Comparison of ENCODE assay signal across 15 cellular contexts in genomic region chr21:36166705-36167104, GRCh38. TPM values are rescaled to one million over a fixed set of nuclear protein-coding genes. Genes with fewer than 3 reads are reported as not detected.
DNase-seq lines count a peak whose midpoint lies in the region; ATAC-seq and TF ChIP-seq lines count a peak whose summit lies in the region.
"Had no signal": no experiment of that assay in that cellular context is flagged by ENCODE, and none has a peak within 500 bp of the region (broad histone marks: within the 10 kb centered on the region; RNA-seq: fewer than 3 reads in every experiment).

No MANE protein-coding gene starts in this region.

- H3K4me1 Mint-ChIP-seq in GM23338: peaks cover 3% of the 10 kb centered on the region; the same call in 1 of the 3 replicates
- peaks cover 17% of the 10 kb centered on the region for H3K4me1 Mint-ChIP-seq in glutamatergic neuron (ENCODE audit: low read depth, unreplicated experiment)
- peaks cover 6 to 29% (median 18%) of the 10 kb centered on the region in 7 donors for H3K4me1 Mint-ChIP-seq in naive thymus-derived CD4-positive, alpha-beta T cell

- no peaks in the 10 kb centered on the region; the same call in 1 of the 2 replicates for H3F3A ChIP-seq in GM23338 (replicated peaks; ENCODE audit: low read depth)

- H3K4me1 ChIP-seq in GM23338 (ENCODE audit: insufficient read depth) (no peaks in the 10 kb centered on the region), Panc1 (ENCODE audit: control insufficient read depth, insufficient read depth, low read length) (peaks cover 4% of the 10 kb centered on the region; the same call in 1 of the 2 replicates), prostate gland (replicated peaks) (peaks cover 17% of the 10 kb centered on the region)
- H3K4me1 ChIP-seq in naive thymus-derived CD4-positive, alpha-beta T cell (ENCODE audit: control insufficient read depth in 2 of 2, insufficient read depth in 2 of 2, low read length in 2 of 2): no peaks in the 10 kb centered on the region

- WGBS in prostate gland: 40% methylated on average over 7 of the region's 7 CpGs

- ATAC-seq in GM23338: no peak
- ATAC-seq in Panc1: 0 out of 2 replicates have a peak, but pooled peaks have one; percentile 30
- no peak for ATAC-seq in naive thymus-derived CD4-positive, alpha-beta T cell
- ATAC-seq: stimulated activated effector memory CD8-positive, alpha-beta T cell treated with anti-CD3 and anti-CD28 coated beads, Interleukin-12 subunit alpha, Interleukin-12 subunit beta, amount 100 ng/mL, for 72 hours had no signal

- H3K4me3 Mint-ChIP-seq in GM23338 (no peak overlapping the region), glutamatergic neuron (ENCODE audit: unreplicated experiment) (peak overlapping the region; percentile 35)
- no peak overlapping the region for H3K4me3 Mint-ChIP-seq in naive thymus-derived CD4-positive, alpha-beta T cell
- H3K4me3 Mint-ChIP-seq: activated CD4-positive, alpha-beta T cell treated with anti-CD3 and anti-CD28 coated beads, Interleukin-2, amount 10 ng/mL, durations not matched to agents 24 days and 14 days; stimulated activated effector memory CD8-positive, alpha-beta T cell treated with anti-CD3 and anti-CD28 coated beads, Interleukin-12 subunit alpha, Interleukin-12 subunit beta, amount 100 ng/mL, for 72 hours had no signal

- no TSS peak for BruUV-seq in Panc1 (replicated peaks; lab: Mats Ljungman, UMichigan)

- H3K27me3 ChIP-seq in GM23338 (ENCODE audit: insufficient read depth) (no peaks in the 10 kb centered on the region), Panc1 (ENCODE audit: control insufficient read depth, insufficient read depth, low read length) (no peaks in the 10 kb centered on the region), prostate gland (replicated peaks; ENCODE audit: insufficient read depth) (no peaks in the 10 kb centered on the region)
- no peaks in the 10 kb centered on the region for H3K27me3 ChIP-seq in naive thymus-derived CD4-positive, alpha-beta T cell (ENCODE audit: control insufficient read depth in 2 of 2, insufficient read depth in 2 of 2, low read length in 2 of 2)
- H3K27me3 ChIP-seq: adrenal gland, esophagus muscularis mucosa, right lobe of liver had no signal

- DNase-seq in GM23338 (ENCODE audit: low spot score): no peak
- no peak for DNase-seq in Panc1 (ENCODE audit: low read depth, low spot score)
- DNase-seq in glutamatergic neuron: peak; percentile 54
- DNase-seq in prostate gland (ENCODE audit: low spot score): peak; percentile 59
- no peak for DNase-seq in naive thymus-derived CD4-positive, alpha-beta T cell
- DNase-seq in SHP77 (lab: John Stamatoyannopoulos, UW): no peak
- DNase-seq in foreskin melanocyte: no peak
- DNase-seq: activated CD4-positive, alpha-beta T cell treated with anti-CD3 and anti-CD28 coated beads, Interleukin-2, amount 10 ng/mL, durations not matched to agents 24 days and 14 days; adrenal gland; HCEC 1CT; left ventricle myocardium inferior; right lobe of liver had no signal

- H3K9me2 ChIP-seq in GM23338 (ENCODE audit: insufficient read depth): no peaks in the 10 kb centered on the region

- TF ChIP-seq CTCF in GM23338 (conservative IDR thresholded peaks at IDR 0.05; ENCODE audit: low read depth in 2 of 2) (no peak), Panc1 (IDR thresholded peaks at IDR 0.05) (no peak), glutamatergic neuron (IDR thresholded peaks at IDR 0.05; ENCODE audit: partially characterized antibody, unreplicated experiment) (no peak), prostate gland (IDR thresholded peaks at IDR 0.05) (no peak)

- peak overlapping the region; percentile 72; the same call in 1 of the 2 replicates for H3K27ac ChIP-seq in GM23338 (ENCODE audit: low read depth)
- H3K27ac ChIP-seq in Panc1 (ENCODE audit: low read length): no peak overlapping the region
- peak overlapping the region; percentile 60 to 88 for H3K27ac ChIP-seq in prostate gland
- H3K27ac ChIP-seq in naive thymus-derived CD4-positive, alpha-beta T cell (ENCODE audit: low read depth, low read length): no peak overlapping the region
- H3K27ac ChIP-seq: adrenal gland, esophagus muscularis mucosa, left ventricle myocardium inferior, right lobe of liver, thoracic aorta had no signal

- no peak overlapping the region for H2AFZ ChIP-seq in GM23338

- H3K27ac Mint-ChIP-seq in GM23338: no peak overlapping the region
- peak overlapping the region; percentile 56 for H3K27ac Mint-ChIP-seq in glutamatergic neuron (ENCODE audit: unreplicated experiment)
- H3K27ac Mint-ChIP-seq in naive thymus-derived CD4-positive, alpha-beta T cell: no peak overlapping the region
- H3K27ac Mint-ChIP-seq: activated CD4-positive, alpha-beta T cell treated with anti-CD3 and anti-CD28 coated beads, Interleukin-2, amount 10 ng/mL, durations not matched to agents 24 days and 14 days; stimulated activated effector memory CD8-positive, alpha-beta T cell treated with anti-CD3 and anti-CD28 coated beads, Interleukin-12 subunit alpha, Interleukin-12 subunit beta, amount 100 ng/mL, for 72 hours had no signal

- H3K36me3 Mint-ChIP-seq in GM23338 (ENCODE audit: low read depth) (peaks cover 7% of the 10 kb centered on the region; the same call in 2 of the 3 replicates), glutamatergic neuron (ENCODE audit: unreplicated experiment) (peaks cover 17% of the 10 kb centered on the region)
- H3K36me3 Mint-ChIP-seq in naive thymus-derived CD4-positive, alpha-beta T cell: peaks cover 10 to 40% (median 26%) of the 10 kb centered on the region in 5 donors

- no peak for TF ChIP-seq POLR2A in prostate gland (IDR thresholded peaks at IDR 0.05)

- POLR2A ChIA-PET in Panc1 (lab: Charles Lee): no interaction called here
- POLR2A ChIA-PET in naive thymus-derived CD4-positive, alpha-beta T cell (lab: Charles Lee): interaction anchor here (0.6 kb wide), 1 partner anchor 92 kb away, joined by 3 read pairs; no protein-coding TSS in a partner anchor

- intact Hi-C loops in Panc1 (cut with micrococcal nuclease; ENCODE audit: unreplicated experiment) (no loop called here), prostate gland (cut with DNase I) (no loop called here)
- intact Hi-C loops in naive thymus-derived CD4-positive, alpha-beta T cell (cut with micrococcal nuclease): no loop called here

- H4K20me1 ChIP-seq in GM23338 (replicated peaks; ENCODE audit: insufficient read depth): 0 out of 2 replicates have a peak, but pooled peaks cover 3% of the 10 kb centered on the region

- no peaks in the 10 kb centered on the region for H3K9me3 ChIP-seq in Panc1 (ENCODE audit: control insufficient read depth, insufficient read depth, low read depth, low read length)
- no peaks in the 10 kb centered on the region for H3K9me3 ChIP-seq in prostate gland
- H3K9me3 ChIP-seq in naive thymus-derived CD4-positive, alpha-beta T cell (ENCODE audit: control insufficient read depth in 2 of 3, low read length in 3 of 3): no peaks in the 10 kb centered on the region
- H3K9me3 ChIP-seq: adrenal gland, esophagus muscularis mucosa, left ventricle myocardium inferior, right lobe of liver, thoracic aorta had no signal

- H3K4me2 ChIP-seq in GM23338: no peak overlapping the region

- H3K4me3 ChIP-seq in GM23338: no peak overlapping the region
- H3K4me3 ChIP-seq in Panc1 (ENCODE audit: low read depth in 2 of 2, low read length in 2 of 2): no peak overlapping the region
- no peak overlapping the region for H3K4me3 ChIP-seq in prostate gland
- H3K4me3 ChIP-seq in naive thymus-derived CD4-positive, alpha-beta T cell (ENCODE audit: low read length): no peak overlapping the region
- H3K4me3 ChIP-seq: adrenal gland, esophagus muscularis mucosa, left ventricle myocardium inferior, right lobe of liver, thoracic aorta had no signal

- H3K36me3 ChIP-seq in GM23338 (ENCODE audit: insufficient read depth) (no peaks in the 10 kb centered on the region), Panc1 (ENCODE audit: control insufficient read depth, insufficient read depth, low read length) (no peaks in the 10 kb centered on the region), prostate gland (no peaks in the 10 kb centered on the region)
- H3K36me3 ChIP-seq in naive thymus-derived CD4-positive, alpha-beta T cell (ENCODE audit: control insufficient read depth in 2 of 3, insufficient read depth in 3 of 3, low read length in 3 of 3): peaks cover 0 to 33% (median 5%) of the 10 kb centered on the region in 3 experiments
- H3K36me3 ChIP-seq: adrenal gland had no signal

- in situ Hi-C loops in Panc1 (cut with HindIII; ENCODE audit: low pct_unique_long_range_greater_than_20kb, low sequenced_read_pairs): no loop called here

- H3K79me2 ChIP-seq in GM23338 (replicated peaks; ENCODE audit: insufficient read depth): no peaks in the 10 kb centered on the region

- H3K9me3 Mint-ChIP-seq in GM23338 (no peaks in the 10 kb centered on the region; the same call in 2 of the 3 replicates), glutamatergic neuron (ENCODE audit: unreplicated experiment) (peaks cover 8% of the 10 kb centered on the region)
- H3K9me3 Mint-ChIP-seq in naive thymus-derived CD4-positive, alpha-beta T cell: no peaks in the 10 kb centered on the region
- H3K9me3 Mint-ChIP-seq: activated CD4-positive, alpha-beta T cell treated with anti-CD3 and anti-CD28 coated beads, Interleukin-2, amount 10 ng/mL, durations not matched to agents 24 days and 14 days; stimulated activated effector memory CD8-positive, alpha-beta T cell treated with anti-CD3 and anti-CD28 coated beads, Interleukin-12 subunit alpha, Interleukin-12 subunit beta, amount 100 ng/mL, for 72 hours had no signal

- H3K27me3 Mint-ChIP-seq in GM23338 (ENCODE audit: insufficient read depth, low read depth, poor library complexity) (peaks cover 2% of the 10 kb centered on the region), glutamatergic neuron (ENCODE audit: unreplicated experiment) (peaks cover 4% of the 10 kb centered on the region)
- H3K27me3 Mint-ChIP-seq in naive thymus-derived CD4-positive, alpha-beta T cell: no peaks in the 10 kb centered on the region
- H3K27me3 Mint-ChIP-seq: activated CD4-positive, alpha-beta T cell treated with anti-CD3 and anti-CD28 coated beads, Interleukin-2, amount 10 ng/mL, durations not matched to agents 24 days and 14 days had no signal

- CTCF ChIA-PET in Panc1 (lab: Charles Lee): no interaction called here
- CTCF ChIA-PET in naive thymus-derived CD4-positive, alpha-beta T cell (lab: Charles Lee): no interaction called here

RNA-seq across cellular contexts. Expression of gene DOP1B, which starts 10.1 kb away (rescaled TPM):
- 9.9 and 18.0 TPM in 2 replicates for total RNA-seq in GM23338 (2014; rRNA removed; shearing (Covaris generic))
- polyA plus RNA-seq in GM23338 (2016; fragmentation: Nextera tagmentation; extraction: Ambion mirVana): 2.8 and 4.9 TPM in 2 replicates
- total RNA-seq in Panc1 (2021; ENCODE audit: unreplicated experiment): 31.0 TPM
- 23.5 TPM for polyA plus RNA-seq in Panc1 (2012; ENCODE audit: insufficient read length)
- 37.8 TPM for total RNA-seq in glutamatergic neuron (ENCODE audit: unreplicated experiment)
- total RNA-seq in prostate gland: 10 to 100 TPM; 28.4 to 93.3 TPM
- total RNA-seq in naive thymus-derived CD4-positive, alpha-beta T cell: 10 to 100 TPM; 12.3 to 34.0 (median 15.1) TPM
- 1 to 10 TPM; 3.8 to 6.8 TPM for polyA plus RNA-seq in naive thymus-derived CD4-positive, alpha-beta T cell

RNA-seq across cellular contexts. Expression of gene CBR3, which starts 31.8 kb away (rescaled TPM):
- total RNA-seq in GM23338 (2014; rRNA removed; shearing (Covaris generic)): 4.0 and 4.6 TPM in 2 replicates
- polyA plus RNA-seq in GM23338 (2016; fragmentation: Nextera tagmentation; extraction: Ambion mirVana): 8.2 and 8.7 TPM in 2 replicates
- total RNA-seq in Panc1 (2021; ENCODE audit: unreplicated experiment): 1.6 TPM
- polyA plus RNA-seq in Panc1 (2012; ENCODE audit: insufficient read length): 2.8 TPM
- not detected for total RNA-seq in glutamatergic neuron (ENCODE audit: unreplicated experiment)
- 10 to 100 TPM; 18.5 to 41.2 TPM for total RNA-seq in prostate gland
- 10 to 100 TPM in 1 of 5 experiments, 1 to 10 TPM in 4; 1.3 to 22.5 (median 5.8) TPM for total RNA-seq in naive thymus-derived CD4-positive, alpha-beta T cell
- polyA plus RNA-seq in naive thymus-derived CD4-positive, alpha-beta T cell: 1 to 10 TPM; 5.0 to 5.6 TPM

Comparison
In these comparisons a context has a peak if more than half of its experiments do, and no peak if none do; other contexts are left out.
1. DNase-seq: peak in glutamatergic neuron (single experiment) and prostate gland (single experiment); none in GM23338 (single experiment), Panc1 (single experiment), naive thymus-derived CD4-positive, alpha-beta T cell (0 of 9), SHP77 (0 of 2) and foreskin melanocyte (single experiment).
2. H3K27ac ChIP-seq: peak in GM23338 (single experiment) and prostate gland (2 of 2); none in Panc1 (single experiment) and naive thymus-derived CD4-positive, alpha-beta T cell (single experiment).